Comparison of ENCODE assay signal across 13 cellular contexts in the genomic region with DNA sequence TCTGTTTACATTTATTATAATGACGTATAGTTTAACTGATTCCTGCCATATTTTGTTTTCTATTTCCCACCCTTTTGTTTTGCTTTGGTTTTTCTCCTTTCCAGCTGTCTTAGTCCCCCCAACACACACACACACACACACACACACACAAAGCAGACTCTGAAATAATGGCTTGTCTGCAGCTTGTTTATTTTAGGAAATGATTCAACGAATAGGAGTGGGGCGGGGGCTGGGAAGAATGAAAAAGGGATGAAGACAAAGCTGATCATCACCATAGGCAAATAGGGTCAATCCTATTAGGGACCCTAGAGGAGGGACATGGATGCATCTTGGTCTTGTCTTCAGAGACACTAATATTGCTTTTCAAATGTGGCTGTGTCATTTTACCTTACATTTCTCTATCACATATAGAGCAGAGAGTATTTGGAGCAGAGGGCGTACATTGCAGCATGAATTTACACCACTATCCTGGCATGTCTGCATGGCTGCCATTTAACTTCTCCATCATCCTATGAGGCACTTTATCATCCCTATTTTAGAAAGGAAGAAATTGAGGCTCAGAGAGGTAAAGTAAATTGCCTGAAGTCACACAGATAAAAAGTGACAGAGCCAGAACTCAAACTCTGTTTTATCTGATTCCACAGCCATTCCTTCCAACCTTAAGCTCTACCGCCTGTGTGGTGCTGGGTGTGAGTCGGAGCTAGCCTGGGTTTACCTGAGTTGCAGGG.
DNase-seq lines count a peak whose midpoint lies in the region; ATAC-seq, FAIRE-seq and TF ChIP-seq lines count a peak whose summit lies in the region.
"Had no signal": no experiment of that assay in that cellular context is flagged by ENCODE, and none has a peak within 500 bp of the region (broad histone marks: within the 10 kb centered on the region; RNA-seq: fewer than 3 reads in every experiment).

No MANE protein-coding gene starts in this region.

- H3K4me3 ChIP-seq in SK-N-SH (ENCODE audit: low read depth in 2 of 2, low read length in 1 of 2) (no peak overlapping the region), K562 (no peak overlapping the region), stomach smooth muscle (ENCODE audit: low read length in 2 of 2) (no peak overlapping the region)
- H3K4me3 ChIP-seq: left lung, SK-N-MC, upper lobe of right lung had no signal

- ATAC-seq in SK-N-SH treated with all-trans-retinoic acid at 6 μM for 48 hours (no peak), K562 (no peak), esophagus mucosa (no peak), HG03469 (IDR thresholded peaks at IDR 0.05; ENCODE audit: unreplicated experiment) (no peak)
- ATAC-seq: upper lobe of right lung had no signal

- peak overlapping the region; percentile 91 for H3K9ac ChIP-seq in SK-N-SH
- H3K9ac ChIP-seq in K562 (ENCODE audit: insufficient read depth in 1 of 2, low read depth in 2 of 2, low read length in 2 of 2) = no peak overlapping the region
- peak overlapping the region in 1 of 2 donors; percentile 74 for H3K9ac ChIP-seq in stomach smooth muscle (ENCODE audit: low read length in 2 of 2)

- CTCF ChIA-PET in SK-N-SH (lab: Yijun Ruan, JAX) (interaction anchor here (0.7 to 1.5 kb wide), 4 partner anchors 12 to 152 kb away, joined by 3 to 5 read pairs (median 4); no protein-coding TSS in a partner anchor), K562 (lab: Yijun Ruan, JAX; ENCODE audit: low intra/inter-chr PET ratio) (no interaction called here)

- no peaks in the 10 kb centered on the region for H3K9me2 ChIP-seq in SK-N-SH

- TF ChIP-seq CTCF in SK-N-SH (IDR thresholded peaks at IDR 0.05) (no peak), K562 (IDR thresholded peaks at IDR 0.05 in 2 of 3, conservative IDR thresholded peaks at IDR 0.05 in 1 of 3; ENCODE audit: insufficient read depth in 2 of 3, low read depth in 1 of 3, low read length in 3 of 3) (no peak)

- TF ChIP-seq RAD21 in SK-N-SH (IDR thresholded peaks at IDR 0.05; ENCODE audit: low read length) (no peak), K562 (CRISPR knock-in tag; conservative IDR thresholded peaks at IDR 0.05 in 1 of 2, IDR thresholded peaks at IDR 0.05 in 1 of 2) (no peak)

- no peak for DNase-seq in SK-N-SH
- DNase-seq in K562 (ENCODE audit: extremely low read depth in 1 of 4, low spot score in 3 of 4) = no peak
- peak; percentile 69 for DNase-seq in islet precursor cell
- no peak for DNase-seq in NCI-H1092 treated with DMSO at 0.1 percent for 48 hours (lab: John Stamatoyannopoulos, UW)
- DNase-seq: left lung; NCI-H2029 treated with DMSO at 0.1 percent for 48 hours; stimulated activated CD4-positive, alpha-beta T cell treated with anti-CD3 and anti-CD28 coated beads, Interleukin-2, amount 100 ng/mL, for 24 hours; upper lobe of right lung had no signal

- H3K36me3 ChIP-seq in SK-N-SH (replicated peaks in 1 of 2; ENCODE audit: control insufficient read depth in 1 of 2, insufficient read depth in 2 of 2, low read length in 1 of 2) (no peaks in the 10 kb centered on the region), K562 (ENCODE audit: control insufficient read depth, insufficient read depth, low read length) (no peaks in the 10 kb centered on the region), stomach smooth muscle (ENCODE audit: control insufficient read depth in 2 of 2, insufficient read depth in 2 of 2, low read length in 2 of 2) (no peaks in the 10 kb centered on the region)
- H3K36me3 ChIP-seq: left lung, upper lobe of right lung had no signal

- H3K79me2 ChIP-seq in SK-N-SH (ENCODE audit: insufficient read depth) (peaks cover 8% of the 10 kb centered on the region; the same call in 1 of the 2 replicates), K562 (ENCODE audit: control insufficient read depth, insufficient read depth, low read length) (no peaks in the 10 kb centered on the region)

- H4K20me1 ChIP-seq in SK-N-SH (ENCODE audit: insufficient read depth) = no peaks in the 10 kb centered on the region
- no peaks in the 10 kb centered on the region for H4K20me1 ChIP-seq in K562 (replicated peaks; ENCODE audit: control insufficient read depth, insufficient read depth, low read length)

- 44% methylated on average over 6 of the region's 6 CpGs for WGBS in SK-N-SH (ENCODE audit: low lambda C conversion rate)
- 9% methylated on average over 6 of the region's 6 CpGs for WGBS in K562 (ENCODE audit: insufficient coverage, low coverage, missing lambda C conversion rate)

- H3K9me3 ChIP-seq in SK-N-SH = no peaks in the 10 kb centered on the region
- H3K9me3 ChIP-seq in K562 (replicated peaks; ENCODE audit: control insufficient read depth, insufficient read depth, low read depth, low read length) = no peaks in the 10 kb centered on the region
- no peaks in the 10 kb centered on the region for H3K9me3 ChIP-seq in stomach smooth muscle (ENCODE audit: control insufficient read depth in 2 of 2, low read length in 2 of 2)
- H3K9me3 ChIP-seq: left lung, upper lobe of right lung had no signal

- H3K27me3 ChIP-seq in SK-N-SH (ENCODE audit: insufficient read depth) (no peaks in the 10 kb centered on the region), K562 (ENCODE audit: control insufficient read depth in 2 of 2, insufficient read depth in 2 of 2, low read length in 2 of 2) (peaks cover 9 to 17% of the 10 kb centered on the region in 2 experiments; a peak in 4 of 5 replicates), stomach smooth muscle (ENCODE audit: control insufficient read depth in 1 of 2, insufficient read depth in 2 of 2, low read length in 2 of 2) (no peaks in the 10 kb centered on the region)
- H3K27me3 ChIP-seq: left lung, upper lobe of right lung had no signal

- in situ Hi-C loops in K562 (cut with MboI) = no loop called here

- TF ChIP-seq POLR2A in K562 (conservative IDR thresholded peaks at IDR 0.05) = no peak

- TF ChIP-seq EP300 in SK-N-SH (IDR thresholded peaks at IDR 0.05; ENCODE audit: borderline replicate concordance in 1 of 2, low read depth in 1 of 2, low read length in 1 of 2) = peak in 1 of 2 experiments; percentile 74; a peak in 2 of 4 replicates
- no peak for TF ChIP-seq EP300 in K562 (IDR thresholded peaks at IDR 0.05; ENCODE audit: low read length)

- no peak for FAIRE-seq in K562 (lab: Jason Lieb, UNC)

- H3K4me2 ChIP-seq in SK-N-SH (peak overlapping the region; percentile 71), K562 (ENCODE audit: insufficient read depth, low read length) (no peak overlapping the region)

- H3F3A ChIP-seq in SK-N-SH (replicated peaks; ENCODE audit: insufficient read depth) = peaks cover 41% of the 10 kb centered on the region

- H2AFZ ChIP-seq in SK-N-SH (ENCODE audit: low read depth) (no peak overlapping the region), K562 (ENCODE audit: low read depth, low read length) (no peak overlapping the region)

- POLR2A ChIA-PET in SK-N-SH (lab: Yijun Ruan, JAX) (no interaction called here), K562 (lab: Yijun Ruan, JAX) (interaction anchor here (0.9 kb wide), 1 partner anchor 18 kb away, joined by 3 read pairs; no protein-coding TSS in a partner anchor)

- H3K27ac ChIP-seq in SK-N-SH (ENCODE audit: low read depth in 2 of 2, low read length in 1 of 2) = peak overlapping the region; percentile 91 to 100
- no peak overlapping the region for H3K27ac ChIP-seq in K562 (ENCODE audit: extremely low read depth, low read depth, low read length)
- H3K27ac ChIP-seq in stomach smooth muscle (ENCODE audit: low read length) = peak overlapping the region; percentile 100
- H3K27ac ChIP-seq: SK-N-MC, upper lobe of right lung had no signal

- BruUV-seq in K562 (replicated peaks; lab: Mats Ljungman, UMichigan) = no TSS peak

- H3K9me1 ChIP-seq in K562 (ENCODE audit: control insufficient read depth, insufficient read depth, low read length) = peaks cover 3% of the 10 kb centered on the region

- intact Hi-C loops in K562 (cut with micrococcal nuclease) = no loop called here

- H3K4me1 ChIP-seq in SK-N-SH (ENCODE audit: control insufficient read depth in 1 of 2, insufficient read depth in 2 of 2, low read depth in 1 of 2, low read length in 1 of 2) = peaks cover 23 to 26% of the 10 kb centered on the region in 2 experiments
- H3K4me1 ChIP-seq in K562 (replicated peaks in 1 of 2; ENCODE audit: control insufficient read depth in 2 of 2, insufficient read depth in 2 of 2, low read length in 2 of 2) = peaks cover 4 to 10% of the 10 kb centered on the region in 2 experiments; a peak in 4 of 5 replicates
- peaks cover 61% of the 10 kb centered on the region for H3K4me1 ChIP-seq in stomach smooth muscle (ENCODE audit: control insufficient read depth, insufficient read depth, low read length)

TF ChIP-seq in SK-N-SH, 30 proteins besides CTCF, POLR2A, EP300 and RAD21 (continues in another document):
- TF ChIP-seq TEAD4 (IDR thresholded peaks at IDR 0.05; ENCODE audit: borderline replicate concordance, insufficient read depth) = 0 out of 2 replicates have a peak, but pooled peaks have one; percentile 30
- no peak for TF ChIP-seq RFX5 (IDR thresholded peaks at IDR 0.05; ENCODE audit: low read length)
- no peak for TF ChIP-seq TAF1 (IDR thresholded peaks at IDR 0.05; ENCODE audit: borderline replicate concordance, low read depth, low read length)
- TF ChIP-seq, protein P1, sequence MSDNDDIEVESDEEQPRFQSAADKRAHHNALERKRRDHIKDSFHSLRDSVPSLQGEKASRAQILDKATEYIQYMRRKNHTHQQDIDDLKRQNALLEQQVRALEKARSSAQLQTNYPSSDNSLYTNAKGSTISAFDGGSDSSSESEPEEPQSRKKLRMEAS (IDR thresholded peaks at IDR 0.05; ENCODE audit: low read depth) = no peak
- TF ChIP-seq JUND (IDR thresholded peaks at IDR 0.05) = peak; percentile 66

TF ChIP-seq in SK-N-SH treated with all-trans-retinoic acid at 6 μM for 48 hours, 23 proteins besides CTCF, POLR2A, EP300 and RAD21 (continues in another document):
- no peak for TF ChIP-seq GLIS3 (CRISPR knock-in tag; IDR thresholded peaks at IDR 0.05)

TF ChIP-seq in K562, 482 proteins besides CTCF, POLR2A, EP300 and RAD21 (continues in another document):
- TF ChIP-seq PTRF (tag; IDR thresholded peaks at IDR 0.05) (no peak), MEF2A (IDR thresholded peaks at IDR 0.05; ENCODE audit: control insufficient read depth, low read depth, low read length) (no peak)
